Comparison of ENCODE assay signal across 7 cellular contexts in the genomic region with DNA sequence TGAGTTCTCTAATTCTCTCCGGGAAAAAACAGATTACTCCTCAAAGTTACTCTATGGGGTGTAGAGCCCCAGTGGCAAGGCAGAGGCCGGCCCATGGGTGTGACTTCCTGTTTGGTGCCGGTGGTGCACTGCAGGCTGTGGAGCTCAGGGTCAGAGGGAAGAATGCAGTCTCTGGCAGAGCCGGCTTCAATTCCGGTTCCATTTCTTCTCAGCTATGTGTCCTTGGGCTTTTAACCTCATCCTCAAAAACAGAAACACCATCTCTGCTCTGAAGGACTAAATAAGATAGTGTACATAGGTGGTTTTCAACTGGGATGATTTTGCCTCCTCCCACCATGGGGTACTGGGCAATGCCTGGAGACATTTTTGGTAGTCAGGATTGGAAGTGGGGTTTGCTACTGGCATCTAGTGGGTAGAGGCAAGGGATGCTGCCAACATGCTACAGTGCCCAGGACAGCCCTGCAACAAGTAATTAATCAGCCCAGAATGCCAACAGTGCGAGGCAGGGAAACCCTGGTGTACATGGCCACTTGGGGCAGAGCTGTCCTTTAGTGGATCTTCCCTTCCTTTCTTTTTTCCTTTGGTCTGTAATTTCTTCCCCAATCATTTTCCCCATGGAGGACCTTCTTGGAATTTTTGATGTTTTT.
DNase-seq lines count a peak whose midpoint lies in the region; ATAC-seq lines count a peak whose summit lies in the region.

No MANE protein-coding gene starts in this region.

- intact Hi-C loops in sciatic nerve (cut with DNase I): loop anchor here (2.0 kb wide), 1 partner anchor 15 kb away; no protein-coding TSS in a partner anchor

- peaks cover 6% of the 10 kb centered on the region for H3K4me1 Mint-ChIP-seq in activated naive CD8-positive, alpha-beta T cell treated with anti-CD3 and anti-CD28 coated beads for 36 hours

- peak; percentile 9 for DNase-seq in activated naive CD8-positive, alpha-beta T cell treated with anti-CD3 and anti-CD28 coated beads for 36 hours
- DNase-seq in sciatic nerve (ENCODE audit: low spot score) (peak; percentile 63), AG08395 (ENCODE audit: low spot score) (no peak), D341Med (ENCODE audit: low spot score) (no peak)

- H3K27ac Mint-ChIP-seq in activated naive CD8-positive, alpha-beta T cell treated with anti-CD3 and anti-CD28 coated beads for 36 hours: no peak overlapping the region

- H3K36me3 Mint-ChIP-seq in activated naive CD8-positive, alpha-beta T cell treated with anti-CD3 and anti-CD28 coated beads for 36 hours: no peaks in the 10 kb centered on the region

- H3K27me3 Mint-ChIP-seq in activated naive CD8-positive, alpha-beta T cell treated with anti-CD3 and anti-CD28 coated beads for 36 hours: no peaks in the 10 kb centered on the region

- H3K9me3 Mint-ChIP-seq in activated naive CD8-positive, alpha-beta T cell treated with anti-CD3 and anti-CD28 coated beads for 36 hours: no peaks in the 10 kb centered on the region

- peak; percentile 84 for ATAC-seq in GM19395 (IDR thresholded peaks at IDR 0.05; ENCODE audit: unreplicated experiment)
- peak; percentile 90 for ATAC-seq in HG03460 (IDR thresholded peaks at IDR 0.05; ENCODE audit: unreplicated experiment)
- peak; percentile 62 for ATAC-seq in sciatic nerve
- ATAC-seq in HG02981 (IDR thresholded peaks at IDR 0.05; ENCODE audit: unreplicated experiment): no peak

- H3K4me3 Mint-ChIP-seq in activated naive CD8-positive, alpha-beta T cell treated with anti-CD3 and anti-CD28 coated beads for 36 hours: no peak overlapping the region

Comparison
In these comparisons a context has a peak if more than half of its experiments do, and no peak if none do; other contexts are left out.
1. DNase-seq: peak in activated naive CD8-positive, alpha-beta T cell treated with anti-CD3 and anti-CD28 coated beads for 36 hours (single experiment) and sciatic nerve (single experiment); none in AG08395 (single experiment) and D341Med (single experiment).